ENCODE assay signal across 8 cellular contexts in the genomic region with DNA sequence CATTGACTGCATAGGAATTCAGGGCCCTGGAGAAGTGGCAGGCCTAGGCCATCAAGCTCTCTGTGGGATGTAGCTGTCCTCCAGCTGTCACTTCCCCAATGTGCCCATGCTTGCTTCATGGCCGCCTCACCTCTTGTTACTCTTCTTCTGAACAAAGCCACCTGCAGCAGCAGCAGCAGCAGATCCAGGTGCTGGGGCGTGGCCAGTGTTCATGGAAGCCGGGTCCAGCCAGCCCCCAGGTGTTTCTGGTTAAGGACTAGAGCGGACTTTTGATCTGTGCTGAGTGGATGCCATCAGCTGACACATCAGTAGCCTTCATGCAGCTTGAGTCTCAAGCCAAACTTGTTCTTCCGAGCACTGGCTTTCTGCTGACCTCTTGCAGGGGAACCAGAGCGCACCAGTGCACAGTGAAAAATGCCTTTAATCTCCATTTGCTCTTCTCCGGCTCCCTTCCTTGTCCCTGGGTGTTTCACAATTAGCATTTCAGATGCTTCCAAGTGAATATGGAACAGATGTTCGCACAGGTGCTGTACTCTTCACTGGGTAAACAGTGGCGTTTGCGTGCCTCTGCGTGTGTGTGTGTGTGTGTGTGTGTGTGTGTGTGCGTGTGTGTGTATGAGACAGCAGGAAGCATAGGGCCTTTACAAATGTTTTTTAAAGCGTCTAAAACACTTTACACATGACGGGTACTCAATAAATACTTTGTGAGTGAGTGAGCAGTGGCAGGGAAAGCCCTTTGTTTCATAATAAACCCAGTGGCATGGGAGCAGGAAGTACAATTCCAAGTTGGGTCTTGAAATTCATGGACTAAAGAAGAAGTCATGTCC. TPM values are rescaled to one million over a fixed set of nuclear protein-coding genes. Genes with fewer than 3 reads are reported as not detected.
DNase-seq lines count a peak whose midpoint lies in the region; ATAC-seq, FAIRE-seq and TF ChIP-seq lines count a peak whose summit lies in the region.

No MANE protein-coding gene starts in this region.

- H2BK15ac ChIP-seq in IMR-90 (ENCODE audit: low read depth, low read length) = peak overlapping the region; percentile 33; the same call in 2 of the 3 replicates

- H3K56ac ChIP-seq in IMR-90 (ENCODE audit: extremely low read depth, insufficient read depth, low read length) = no peak overlapping the region

- peak overlapping the region; percentile 88 for H3K4ac ChIP-seq in IMR-90 (ENCODE audit: low read depth, low read length)

- H3K4me3 ChIP-seq in A549 = no peak overlapping the region
- H3K4me3 ChIP-seq in IMR-90 (ENCODE audit: insufficient read depth, low read depth, low read length) = no peak overlapping the region
- no peak overlapping the region for H3K4me3 ChIP-seq in thyroid gland (replicated peaks in 1 of 3)

- H4K20me1 ChIP-seq in IMR-90 (ENCODE audit: insufficient read depth, low read length) = peaks cover 7% of the 10 kb centered on the region

- in situ Hi-C loops in IMR-90 (cut with MboI; ENCODE audit: low sequenced_read_pairs) = no loop called here

- H3K27ac ChIP-seq in A549 (peak overlapping the region in 1 of 2 experiments; percentile 62; a peak in 2 of 6 replicates), IMR-90 (ENCODE audit: insufficient read depth, low read length) (peak overlapping the region; percentile 68), thyroid gland (peak overlapping the region; percentile 94 to 98 (median 96))

- H4K8ac ChIP-seq in IMR-90 (ENCODE audit: low read depth in 2 of 2, low read length in 2 of 2) = peak overlapping the region; percentile 9 to 71; a peak in 2 of 4 replicates

- TF ChIP-seq CTCF in A549 (IDR thresholded peaks at IDR 0.05) (no peak), IMR-90 (conservative IDR thresholded peaks at IDR 0.05; ENCODE audit: low read depth, low read length) (no peak), thyroid gland (IDR thresholded peaks at IDR 0.05) (no peak)

- no peaks in the 10 kb centered on the region for H3K27me3 ChIP-seq in IMR-90 (ENCODE audit: control insufficient read depth, insufficient read depth, low read length)
- no peaks in the 10 kb centered on the region for H3K27me3 ChIP-seq in thyroid gland

- ATAC-seq in A549 = peak; percentile 35 to 55; a peak in 5 of 6 replicates
- peak; percentile 70 for ATAC-seq in IMR-90 (ENCODE audit: low read depth)
- ATAC-seq in T-cell (replicated peaks in 1 of 4) = no peak
- ATAC-seq in GM18861 (IDR thresholded peaks at IDR 0.05; ENCODE audit: unreplicated experiment) = no peak
- ATAC-seq in HG03045 (IDR thresholded peaks at IDR 0.05; ENCODE audit: unreplicated experiment) = no peak

- BruUV-seq in IMR-90 (replicated peaks; lab: Mats Ljungman, UMichigan) = no TSS peak

- H4K5ac ChIP-seq in IMR-90 (ENCODE audit: low read depth, low read length) = no peak overlapping the region

- H3K18ac ChIP-seq in IMR-90 (ENCODE audit: low read depth, low read length) = no peak overlapping the region

- 63% methylated on average over 14 of the region's 14 CpGs for WGBS in A549 (ENCODE audit: missing lambda C conversion rate)
- 75% methylated on average over 3 of the region's 14 CpGs; no CpG with 5 or more reads in 1 of the 2 experiments for WGBS in IMR-90 (ENCODE audit: extremely low coverage in 2 of 2, insufficient read length in 1 of 2), 2 experiments
- 32% methylated on average over 14 of the region's 14 CpGs for WGBS in thyroid gland, 2 donors

- H2AK5ac ChIP-seq in IMR-90 (ENCODE audit: low read depth, low read length) = peak overlapping the region; percentile 87

- H3K4me3 Mint-ChIP-seq in T-cell = no peak overlapping the region

- intact Hi-C loops in IMR-90 (cut with micrococcal nuclease) = no loop called here
- intact Hi-C loops in thyroid gland (cut with DNase I) = no loop called here

- no peaks in the 10 kb centered on the region for H3K9me3 ChIP-seq in A549
- no peaks in the 10 kb centered on the region for H3K9me3 ChIP-seq in IMR-90 (ENCODE audit: control insufficient read depth, insufficient read depth, low read length)
- H3K9me3 ChIP-seq in thyroid gland = no peaks in the 10 kb centered on the region

- CTCF ChIA-PET in A549 (lab: Yijun Ruan, JAX) (interaction anchor here (1.4 kb wide), 1 partner anchor 15 kb away, joined by 3 read pairs; no protein-coding TSS in a partner anchor), IMR-90 (lab: Yijun Ruan, JAX) (no interaction called here), T-cell (lab: Charles Lee) (no interaction called here)

- peak overlapping the region; percentile 52 for H2AFZ ChIP-seq in IMR-90 (replicated peaks; ENCODE audit: low read length, poor library complexity)

- peak in 1 of 2 experiments; percentile 66 for DNase-seq in A549 (ENCODE audit: low read depth in 1 of 2, low spot score in 1 of 2)
- DNase-seq in IMR-90 = peak; percentile 96
- DNase-seq in T-cell = no peak
- peak; percentile 95 for DNase-seq in iris pigment epithelial cell (ENCODE audit: low read depth)
- peak; percentile 94 to 95 for DNase-seq in thyroid gland
- no peak for DNase-seq in NCI-H1436 treated with DMSO at 0.1 percent for 48 hours (lab: John Stamatoyannopoulos, UW)

- H2BK5ac ChIP-seq in IMR-90 (ENCODE audit: low read depth, low read length, poor library complexity, severe bottlenecking) = peak overlapping the region; percentile 87

- H2BK120ac ChIP-seq in IMR-90 (ENCODE audit: low read depth, low read length) = peak overlapping the region; percentile 86

- H3K9me1 ChIP-seq in IMR-90 (ENCODE audit: insufficient read depth, low read length) = peaks cover 25% of the 10 kb centered on the region

- no peak for FAIRE-seq in A549 (lab: Jason Lieb, UNC)

- no peak for TF ChIP-seq RAD21 in A549 (conservative IDR thresholded peaks at IDR 0.05 in 1 of 2, IDR thresholded peaks at IDR 0.05 in 1 of 2)
- TF ChIP-seq RAD21 in IMR-90 (IDR thresholded peaks at IDR 0.05; ENCODE audit: low read length) = no peak

- no peaks in the 10 kb centered on the region for H3K9me3 Mint-ChIP-seq in T-cell

- peaks cover 24 to 47% (median 26%) of the 10 kb centered on the region in 3 donors for H3K4me1 Mint-ChIP-seq in T-cell

- H3K36me3 Mint-ChIP-seq in T-cell = peaks cover 45% of the 10 kb centered on the region

- H3K27ac Mint-ChIP-seq in T-cell = peak overlapping the region; percentile 12 to 34

- dilution Hi-C loops in IMR-90 (cut with HindIII; ENCODE audit: low sequenced_read_pairs, unreplicated experiment) = no loop called here

- H3K4me1 ChIP-seq in A549 (peaks cover 38% of the 10 kb centered on the region), IMR-90 (ENCODE audit: control insufficient read depth, insufficient read depth, low read length) (peaks cover 25% of the 10 kb centered on the region), thyroid gland (peaks cover 96 to 97% of the 10 kb centered on the region in 2 donors)

- H4K91ac ChIP-seq in IMR-90 (ENCODE audit: insufficient read depth, low read depth, low read length) = peak overlapping the region; percentile 41; the same call in 1 of the 2 replicates

- peak overlapping the region; percentile 4 for H2AK9ac ChIP-seq in IMR-90 (replicated peaks; ENCODE audit: low read depth, low read length, poor library complexity)

- H3K36me3 ChIP-seq in IMR-90 (ENCODE audit: control insufficient read depth, insufficient read depth, low read length) (no peaks in the 10 kb centered on the region; the same call in 1 of the 2 replicates), thyroid gland (no peaks in the 10 kb centered on the region)

- POLR2A ChIA-PET in A549 (lab: Yijun Ruan, JAX) (interaction anchor here (0.8 to 1.1 kb wide), 2 partner anchors 18 to 20 kb away, joined by 3 read pairs; partner anchors contain the start of gene TPCN1), IMR-90 (lab: Charles Lee; ENCODE audit: unreplicated experiment) (no interaction called here), T-cell (lab: Charles Lee) (no interaction called here)

- peak overlapping the region; percentile 12; the same call in 1 of the 2 replicates for H3K23ac ChIP-seq in IMR-90 (ENCODE audit: low read depth, low read length)

- H2BK20ac ChIP-seq in IMR-90 (ENCODE audit: low read depth, low read length) = peak overlapping the region; percentile 84

- no peak for TF ChIP-seq POLR2A in A549 (IDR thresholded peaks at IDR 0.05; ENCODE audit: low read length)
- no peak for TF ChIP-seq POLR2A in IMR-90 (IDR thresholded peaks at IDR 0.05; ENCODE audit: low read depth, low read length)
- TF ChIP-seq POLR2A in thyroid gland (IDR thresholded peaks at IDR 0.05) = no peak

- H3K4me2 ChIP-seq in A549 (peak overlapping the region; percentile 44), IMR-90 (ENCODE audit: low read depth, low read length) (0 out of 2 replicates have a peak overlapping the region, but pooled peaks have one; percentile 27)

- H3K14ac ChIP-seq in IMR-90 (replicated peaks; ENCODE audit: low read depth, low read length) = peak overlapping the region; percentile 17

- no peak for TF ChIP-seq EP300 in A549 (IDR thresholded peaks at IDR 0.05)

- no peak overlapping the region for H3K9ac ChIP-seq in IMR-90 (ENCODE audit: low read depth, low read length)

- peaks cover 0 to 26% of the 10 kb centered on the region in 2 experiments; a peak in 2 of 4 replicates for H3K79me1 ChIP-seq in IMR-90 (ENCODE audit: low read depth in 1 of 2, low read length in 2 of 2)

- no peaks in the 10 kb centered on the region for H3K27me3 Mint-ChIP-seq in T-cell

RNA-seq across cellular contexts. Expression of gene TPCN1, which starts 20.1 kb away (rescaled TPM):
- 24.1 and 28.7 TPM in 2 replicates for polyA plus RNA-seq in A549 (2011; rRNA removed)
- 26.0 and 34.1 TPM in 2 replicates for polyA plus RNA-seq in A549 (2012; cell fraction: cytosol; rRNA removed)
- polyA plus RNA-seq in A549 (2012; cell fraction: nucleus; rRNA removed) = 98.9 and 125 TPM in 2 replicates
- polyA plus RNA-seq in A549 (2017; fragmentation: RNase III; extraction: RNeasy Plus Mini Kit Qiagen cat#74134 plus additional on column Dnase treatment) = 20.5 to 21.9 TPM (median 21.0 TPM) in 3 replicates
- polyA minus RNA-seq in A549 (2011; rRNA and poly(A)+ RNA removed) = 31.8 and 38.7 TPM in 2 replicates
- total RNA-seq in IMR-90 (2012; rRNA removed) = 2.0 and 2.5 TPM in 2 replicates
- 10.4 and 13.2 TPM in 2 replicates for polyA plus RNA-seq in IMR-90 (2012; rRNA removed)
- 7.7 and 13.8 TPM in 2 replicates for polyA plus RNA-seq in IMR-90 (2012; cell fraction: cytosol; rRNA removed)
- 58.1 and 63.1 TPM in 2 replicates for polyA plus RNA-seq in IMR-90 (2012; cell fraction: nucleus; rRNA removed; ENCODE audit: low replicate concordance)
- 10 to 100 TPM; 58.8 to 81.6 (median 73.5) TPM for total RNA-seq in T-cell
- 100 to 1,000 TPM in 2 of 4 donors, 10 to 100 TPM in 2; 58.3 to 135 (median 109) TPM for total RNA-seq in thyroid gland

RNA-seq across cellular contexts. Expression of gene RITA1, which starts 55.9 kb away (rescaled TPM):
- polyA plus RNA-seq in A549 (2011; rRNA removed) = 16.7 and 18.6 TPM in 2 replicates
- polyA plus RNA-seq in A549 (2012; cell fraction: cytosol; rRNA removed) = 30.7 and 38.4 TPM in 2 replicates
- polyA plus RNA-seq in A549 (2012; cell fraction: nucleus; rRNA removed) = 20.3 and 23.4 TPM in 2 replicates
- polyA plus RNA-seq in A549 (2017; fragmentation: RNase III; extraction: RNeasy Plus Mini Kit Qiagen cat#74134 plus additional on column Dnase treatment) = 19.6 to 20.5 TPM (median 19.8 TPM) in 3 replicates
- polyA minus RNA-seq in A549 (2011; rRNA and poly(A)+ RNA removed) = 11.0 and 14.3 TPM in 2 replicates
- 14.7 and 15.0 TPM in 2 replicates for total RNA-seq in IMR-90 (2012; rRNA removed)
- 14.2 and 15.2 TPM in 2 replicates for polyA plus RNA-seq in IMR-90 (2012; rRNA removed)
- polyA plus RNA-seq in IMR-90 (2012; cell fraction: cytosol; rRNA removed) = 9.9 and 17.3 TPM in 2 replicates
- 7.1 and 9.4 TPM in 2 replicates for polyA plus RNA-seq in IMR-90 (2012; cell fraction: nucleus; rRNA removed; ENCODE audit: low replicate concordance)
- total RNA-seq in T-cell = 10 to 100 TPM in 3 of 5 donors, 1 to 10 TPM in 2; 7.8 to 17.8 (median 13.8) TPM
- total RNA-seq in thyroid gland = 10 to 100 TPM; 26.6 to 39.6 (median 32.8) TPM

RNA-seq across cellular contexts. Expression of gene DDX54, which starts 56.1 kb away (rescaled TPM):
- polyA plus RNA-seq in A549 (2011; rRNA removed) (60.6 and 62.4 TPM in 2 replicates), A549 (2017; fragmentation: RNase III; extraction: RNeasy Plus Mini Kit Qiagen cat#74134 plus additional on column Dnase treatment) (55.9 to 64.5 TPM (median 62.2 TPM) in 3 replicates), IMR-90 (2012; rRNA removed) (47.5 and 55.1 TPM in 2 replicates)
- polyA plus RNA-seq in A549 (2012; cell fraction: cytosol; rRNA removed) = 88.2 and 92.3 TPM in 2 replicates
- 178 and 216 TPM in 2 replicates for polyA plus RNA-seq in A549 (2012; cell fraction: nucleus; rRNA removed)
- 57.6 and 76.8 TPM in 2 replicates for polyA minus RNA-seq in A549 (2011; rRNA and poly(A)+ RNA removed)
- total RNA-seq in IMR-90 (2012; rRNA removed) (23.8 and 24.4 TPM in 2 replicates), T-cell (10 to 100 TPM; 86.1 to 100.0 (median 88.0) TPM), thyroid gland (10 to 100 TPM; 59.9 to 79.3 (median 68.8) TPM)
- polyA plus RNA-seq in IMR-90 (2012; cell fraction: cytosol; rRNA removed) = 33.5 and 54.5 TPM in 2 replicates
- polyA plus RNA-seq in IMR-90 (2012; cell fraction: nucleus; rRNA removed; ENCODE audit: low replicate concordance) = 74.8 and 97.8 TPM in 2 replicates

Comparison
In these comparisons a context has a peak if more than half of its experiments do, and no peak if none do; other contexts are left out.
1. ATAC-seq: peak in A549 (2 of 2) and IMR-90 (single experiment); none in T-cell (0 of 4), GM18861 (single experiment) and HG03045 (single experiment).
2. DNase-seq: peak in IMR-90 (single experiment), iris pigment epithelial cell (single experiment) and thyroid gland (2 of 2); none in T-cell (0 of 34) and NCI-H1436 treated with DMSO at 0.1 percent for 48 hours (single experiment).
3. RNA of gene TPCN1, which starts 20.1 kb away (total RNA-seq): 58.3 to 135 TPM in thyroid gland and 58.8 to 81.6 TPM in T-cell; 2.0 to 2.5 TPM in IMR-90; every median in the first group is over 10 times any median in the second.